Comparison of ENCODE assay signal across 1 cellular context in genomic region chr1:198549863-198550262, GRCh38.
TF ChIP-seq lines count a peak whose summit lies in the region.

No MANE protein-coding gene starts in this region.

TF ChIP-seq in HepG2, 621 proteins besides CTCF, POLR2A, EP300 and RAD21 (continued from another document):
- TF ChIP-seq GABPB1 (CRISPR knock-in tag; IDR thresholded peaks at IDR 0.05) = no peak
